1 cellular context compared by ENCODE assay signal in the genomic region with DNA sequence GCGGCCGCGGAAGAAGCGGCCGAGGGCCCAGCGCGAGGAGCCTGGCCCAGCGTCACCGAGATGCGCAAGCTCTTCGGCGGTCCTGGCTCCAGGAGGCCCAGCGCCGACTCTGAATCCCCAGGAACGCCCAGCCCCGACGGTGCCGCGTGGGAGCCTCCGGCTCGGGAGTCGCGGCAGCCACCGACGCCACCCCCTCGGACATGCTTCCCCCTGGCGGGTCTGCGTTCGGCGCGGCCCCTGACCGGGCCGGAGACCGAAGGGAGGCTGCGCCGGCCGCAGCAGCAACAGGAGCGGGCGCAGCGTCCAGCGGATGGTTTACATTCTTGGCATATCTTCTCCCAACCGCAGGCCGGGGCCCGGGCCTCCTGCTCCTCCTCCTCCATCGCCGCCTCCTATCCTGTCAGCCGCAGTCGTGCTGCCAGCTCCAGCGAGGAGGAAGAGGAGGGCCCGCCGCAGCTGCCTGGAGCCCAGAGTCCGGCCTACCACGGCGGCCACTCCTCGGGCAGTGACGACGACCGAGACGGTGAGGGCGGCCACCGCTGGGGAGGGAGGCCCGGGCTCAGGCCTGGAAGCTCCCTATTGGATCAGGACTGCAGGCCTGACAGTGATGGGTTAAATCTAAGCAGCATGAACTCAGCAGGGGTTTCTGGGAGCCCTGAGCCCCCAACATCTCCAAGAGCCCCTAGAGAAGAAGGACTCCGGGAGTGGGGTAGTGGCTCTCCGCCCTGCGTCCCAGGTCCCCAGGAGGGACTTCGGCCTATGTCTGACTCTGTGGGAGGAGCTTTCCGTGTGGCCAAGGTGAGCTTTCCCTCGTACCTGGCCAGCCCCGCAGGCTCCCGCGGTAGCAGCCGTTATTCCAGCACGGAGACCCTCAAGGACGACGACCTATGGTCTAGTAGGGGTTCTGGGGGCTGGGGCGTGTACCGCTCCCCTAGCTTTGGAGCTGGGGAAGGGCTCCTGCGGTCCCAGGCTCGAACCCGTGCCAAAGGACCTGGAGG.
A peak's percentile ranks its signal among the peaks of the same experiment; 100 is the strongest.
TF ChIP-seq lines count a peak whose summit lies in the region.

No MANE protein-coding gene starts in this region.

TF ChIP-seq in GM12878, 131 proteins besides CTCF, POLR2A, EP300 and RAD21:
- TF ChIP-seq, protein P1, sequence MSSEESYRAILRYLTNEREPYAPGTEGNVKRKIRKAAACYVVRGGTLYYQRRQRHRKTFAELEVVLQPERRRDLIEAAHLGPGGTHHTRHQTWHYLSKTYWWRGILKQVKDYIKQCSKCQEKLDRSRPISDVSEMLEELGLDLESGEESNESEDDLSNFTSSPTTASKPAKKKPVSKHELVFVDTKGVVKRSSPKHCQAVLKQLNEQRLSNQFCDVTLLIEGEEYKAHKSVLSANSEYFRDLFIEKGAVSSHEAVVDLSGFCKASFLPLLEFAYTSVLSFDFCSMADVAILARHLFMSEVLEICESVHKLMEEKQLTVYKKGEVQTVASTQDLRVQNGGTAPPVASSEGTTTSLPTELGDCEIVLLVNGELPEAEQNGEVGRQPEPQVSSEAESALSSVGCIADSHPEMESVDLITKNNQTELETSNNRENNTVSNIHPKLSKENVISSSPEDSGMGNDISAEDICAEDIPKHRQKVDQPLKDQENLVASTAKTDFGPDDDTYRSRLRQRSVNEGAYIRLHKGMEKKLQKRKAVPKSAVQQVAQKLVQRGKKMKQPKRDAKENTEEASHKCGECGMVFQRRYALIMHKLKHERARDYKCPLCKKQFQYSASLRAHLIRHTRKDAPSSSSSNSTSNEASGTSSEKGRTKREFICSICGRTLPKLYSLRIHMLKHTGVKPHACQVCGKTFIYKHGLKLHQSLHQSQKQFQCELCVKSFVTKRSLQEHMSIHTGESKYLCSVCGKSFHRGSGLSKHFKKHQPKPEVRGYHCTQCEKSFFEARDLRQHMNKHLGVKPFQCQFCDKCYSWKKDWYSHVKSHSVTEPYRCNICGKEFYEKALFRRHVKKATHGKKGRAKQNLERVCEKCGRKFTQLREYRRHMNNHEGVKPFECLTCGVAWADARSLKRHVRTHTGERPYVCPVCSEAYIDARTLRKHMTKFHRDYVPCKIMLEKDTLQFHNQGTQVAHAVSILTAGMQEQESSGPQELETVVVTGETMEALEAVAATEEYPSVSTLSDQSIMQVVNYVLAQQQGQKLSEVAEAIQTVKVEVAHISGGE (CRISPR knock-in tag; IDR thresholded peaks at IDR 0.05) = no peak
- no peak for TF ChIP-seq RFX5 (IDR thresholded peaks at IDR 0.05; ENCODE audit: low read depth, low read length)
- TF ChIP-seq SMARCA5 (IDR thresholded peaks at IDR 0.05) = no peak
- TF ChIP-seq SREBF1 (IDR thresholded peaks at IDR 0.05; ENCODE audit: low read length) = no peak
- TF ChIP-seq, protein P2, sequence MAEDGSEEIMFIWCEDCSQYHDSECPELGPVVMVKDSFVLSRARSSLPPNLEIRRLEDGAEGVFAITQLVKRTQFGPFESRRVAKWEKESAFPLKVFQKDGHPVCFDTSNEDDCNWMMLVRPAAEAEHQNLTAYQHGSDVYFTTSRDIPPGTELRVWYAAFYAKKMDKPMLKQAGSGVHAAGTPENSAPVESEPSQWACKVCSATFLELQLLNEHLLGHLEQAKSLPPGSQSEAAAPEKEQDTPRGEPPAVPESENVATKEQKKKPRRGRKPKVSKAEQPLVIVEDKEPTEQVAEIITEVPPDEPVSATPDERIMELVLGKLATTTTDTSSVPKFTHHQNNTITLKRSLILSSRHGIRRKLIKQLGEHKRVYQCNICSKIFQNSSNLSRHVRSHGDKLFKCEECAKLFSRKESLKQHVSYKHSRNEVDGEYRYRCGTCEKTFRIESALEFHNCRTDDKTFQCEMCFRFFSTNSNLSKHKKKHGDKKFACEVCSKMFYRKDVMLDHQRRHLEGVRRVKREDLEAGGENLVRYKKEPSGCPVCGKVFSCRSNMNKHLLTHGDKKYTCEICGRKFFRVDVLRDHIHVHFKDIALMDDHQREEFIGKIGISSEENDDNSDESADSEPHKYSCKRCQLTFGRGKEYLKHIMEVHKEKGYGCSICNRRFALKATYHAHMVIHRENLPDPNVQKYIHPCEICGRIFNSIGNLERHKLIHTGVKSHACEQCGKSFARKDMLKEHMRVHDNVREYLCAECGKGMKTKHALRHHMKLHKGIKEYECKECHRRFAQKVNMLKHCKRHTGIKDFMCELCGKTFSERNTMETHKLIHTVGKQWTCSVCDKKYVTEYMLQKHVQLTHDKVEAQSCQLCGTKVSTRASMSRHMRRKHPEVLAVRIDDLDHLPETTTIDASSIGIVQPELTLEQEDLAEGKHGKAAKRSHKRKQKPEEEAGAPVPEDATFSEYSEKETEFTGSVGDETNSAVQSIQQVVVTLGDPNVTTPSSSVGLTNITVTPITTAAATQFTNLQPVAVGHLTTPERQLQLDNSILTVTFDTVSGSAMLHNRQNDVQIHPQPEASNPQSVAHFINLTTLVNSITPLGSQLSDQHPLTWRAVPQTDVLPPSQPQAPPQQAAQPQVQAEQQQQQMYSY (CRISPR knock-in tag; IDR thresholded peaks at IDR 0.05) = no peak
- TF ChIP-seq MYB (IDR thresholded peaks at IDR 0.05; ENCODE audit: borderline replicate concordance, low read depth, low read length) = no peak
- TF ChIP-seq, protein P3, sequence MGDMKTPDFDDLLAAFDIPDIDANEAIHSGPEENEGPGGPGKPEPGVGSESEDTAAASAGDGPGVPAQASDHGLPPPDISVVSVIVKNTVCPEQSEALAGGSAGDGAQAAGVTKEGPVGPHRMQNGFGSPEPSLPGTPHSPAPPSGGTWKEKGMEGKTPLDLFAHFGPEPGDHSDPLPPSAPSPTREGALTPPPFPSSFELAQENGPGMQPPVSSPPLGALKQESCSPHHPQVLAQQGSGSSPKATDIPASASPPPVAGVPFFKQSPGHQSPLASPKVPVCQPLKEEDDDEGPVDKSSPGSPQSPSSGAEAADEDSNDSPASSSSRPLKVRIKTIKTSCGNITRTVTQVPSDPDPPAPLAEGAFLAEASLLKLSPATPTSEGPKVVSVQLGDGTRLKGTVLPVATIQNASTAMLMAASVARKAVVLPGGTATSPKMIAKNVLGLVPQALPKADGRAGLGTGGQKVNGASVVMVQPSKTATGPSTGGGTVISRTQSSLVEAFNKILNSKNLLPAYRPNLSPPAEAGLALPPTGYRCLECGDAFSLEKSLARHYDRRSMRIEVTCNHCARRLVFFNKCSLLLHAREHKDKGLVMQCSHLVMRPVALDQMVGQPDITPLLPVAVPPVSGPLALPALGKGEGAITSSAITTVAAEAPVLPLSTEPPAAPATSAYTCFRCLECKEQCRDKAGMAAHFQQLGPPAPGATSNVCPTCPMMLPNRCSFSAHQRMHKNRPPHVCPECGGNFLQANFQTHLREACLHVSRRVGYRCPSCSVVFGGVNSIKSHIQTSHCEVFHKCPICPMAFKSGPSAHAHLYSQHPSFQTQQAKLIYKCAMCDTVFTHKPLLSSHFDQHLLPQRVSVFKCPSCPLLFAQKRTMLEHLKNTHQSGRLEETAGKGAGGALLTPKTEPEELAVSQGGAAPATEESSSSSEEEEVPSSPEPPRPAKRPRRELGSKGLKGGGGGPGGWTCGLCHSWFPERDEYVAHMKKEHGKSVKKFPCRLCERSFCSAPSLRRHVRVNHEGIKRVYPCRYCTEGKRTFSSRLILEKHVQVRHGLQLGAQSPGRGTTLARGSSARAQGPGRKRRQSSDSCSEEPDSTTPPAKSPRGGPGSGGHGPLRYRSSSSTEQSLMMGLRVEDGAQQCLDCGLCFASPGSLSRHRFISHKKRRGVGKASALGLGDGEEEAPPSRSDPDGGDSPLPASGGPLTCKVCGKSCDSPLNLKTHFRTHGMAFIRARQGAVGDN (IDR thresholded peaks at IDR 0.05) = 0 out of 2 replicates have a peak, but pooled peaks have one; percentile 1
- TF ChIP-seq CREM (IDR thresholded peaks at IDR 0.05; ENCODE audit: low read depth) = no peak
- no peak for TF ChIP-seq YBX1 (IDR thresholded peaks at IDR 0.05)
- TF ChIP-seq, protein P4, sequence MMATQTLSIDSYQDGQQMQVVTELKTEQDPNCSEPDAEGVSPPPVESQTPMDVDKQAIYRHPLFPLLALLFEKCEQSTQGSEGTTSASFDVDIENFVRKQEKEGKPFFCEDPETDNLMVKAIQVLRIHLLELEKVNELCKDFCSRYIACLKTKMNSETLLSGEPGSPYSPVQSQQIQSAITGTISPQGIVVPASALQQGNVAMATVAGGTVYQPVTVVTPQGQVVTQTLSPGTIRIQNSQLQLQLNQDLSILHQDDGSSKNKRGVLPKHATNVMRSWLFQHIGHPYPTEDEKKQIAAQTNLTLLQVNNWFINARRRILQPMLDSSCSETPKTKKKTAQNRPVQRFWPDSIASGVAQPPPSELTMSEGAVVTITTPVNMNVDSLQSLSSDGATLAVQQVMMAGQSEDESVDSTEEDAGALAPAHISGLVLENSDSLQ (IDR thresholded peaks at IDR 0.05) = peak; percentile 52; the same call in 1 of the 2 replicates
- no peak for TF ChIP-seq SPI1 (IDR thresholded peaks at IDR 0.05; ENCODE audit: borderline replicate concordance, insufficient read depth, low read depth, low read length)
- TF ChIP-seq BRCA1 (IDR thresholded peaks at IDR 0.05; ENCODE audit: low read depth, low read length) = no peak
- peak; percentile 82 for TF ChIP-seq IKZF1 (conservative IDR thresholded peaks at IDR 0.05)
- TF ChIP-seq SIN3A (IDR thresholded peaks at IDR 0.05; ENCODE audit: low read depth, low read length) = no peak
- no peak for TF ChIP-seq NFYA (IDR thresholded peaks at IDR 0.05; ENCODE audit: borderline replicate concordance, low read depth, low read length)
- TF ChIP-seq GABPA (IDR thresholded peaks at IDR 0.05; ENCODE audit: low read depth) = no peak
- TF ChIP-seq POLR2AphosphoS2 (IDR thresholded peaks at IDR 0.05; ENCODE audit: low read depth, low read length) = no peak
- no peak for TF ChIP-seq RBBP5 (conservative IDR thresholded peaks at IDR 0.05)
- no peak for TF ChIP-seq ZNF622 (IDR thresholded peaks at IDR 0.05)
